ENCODE assay signal across 19 cellular contexts in genomic region chr2:42861321-42861720, GRCh38.
A peak's percentile ranks its signal among the peaks of the same experiment; 100 is the strongest.
DNase-seq lines count a peak whose midpoint lies in the region; ATAC-seq and TF ChIP-seq lines count a peak whose summit lies in the region.
"Had no signal": no experiment of that assay in that cellular context is flagged by ENCODE, and none has a peak within 500 bp of the region (broad histone marks: within the 10 kb centered on the region; RNA-seq: fewer than 3 reads in every experiment).

No MANE protein-coding gene starts in this region.

- no peaks in the 10 kb centered on the region for H3K9me3 Mint-ChIP-seq in dendritic cell treated with granulocyte-macrophage colony-stimulating factor and Interleukin-4, amounts not matched to agents 40 ng/mL and 50 ng/mL, for 4 days
- H3K9me3 Mint-ChIP-seq: GM23338 had no signal

- ATAC-seq in IMR-90 (ENCODE audit: low read depth): no peak
- ATAC-seq in GM18502 (IDR thresholded peaks at IDR 0.05; ENCODE audit: poor library complexity, unreplicated experiment): no peak
- no peak for ATAC-seq in HG03460 (IDR thresholded peaks at IDR 0.05; ENCODE audit: unreplicated experiment)
- ATAC-seq: CD8-positive, alpha-beta T cell; GM23338; K562 had no signal

- no peak overlapping the region for H3K56ac ChIP-seq in IMR-90 (ENCODE audit: extremely low read depth, insufficient read depth, low read length)

- no peak overlapping the region for H2BK20ac ChIP-seq in IMR-90 (ENCODE audit: low read depth, low read length)

- H2BK15ac ChIP-seq in IMR-90 (ENCODE audit: low read depth, low read length): no peak overlapping the region; the same call in 2 of the 3 replicates
- H2BK15ac ChIP-seq in neuronal stem cell (ENCODE audit: low read length): peak overlapping the region; percentile 23

- CTCF ChIA-PET in IMR-90 (lab: Yijun Ruan, JAX): interaction anchor here (0.6 kb wide), 1 partner anchor 48 kb away, joined by 4 read pairs; no protein-coding TSS in a partner anchor

- intact Hi-C loops in IMR-90 (cut with micrococcal nuclease): no loop called here
- intact Hi-C loops in dendritic cell treated with granulocyte-macrophage colony-stimulating factor and Interleukin-4, amounts not matched to agents 40 ng/mL and 50 ng/mL, for 4 days (cut with micrococcal nuclease): no loop called here

- H4K5ac ChIP-seq in IMR-90 (ENCODE audit: low read depth, low read length): no peak overlapping the region

- H3K18ac ChIP-seq in IMR-90 (ENCODE audit: low read depth, low read length) (no peak overlapping the region), neuronal stem cell (ENCODE audit: low read length) (no peak overlapping the region)

- H3K23ac ChIP-seq in IMR-90 (ENCODE audit: low read depth, low read length) (no peak overlapping the region), neuronal stem cell (ENCODE audit: low read depth, low read length, poor library complexity) (no peak overlapping the region)

- DNase-seq in IMR-90: no peak
- DNase-seq in neuronal stem cell (ENCODE audit: low spot score): no peak
- DNase-seq in DMS114 treated with DMSO at 0.1 percent for 48 hours (lab: John Stamatoyannopoulos, UW; ENCODE audit: unreplicated experiment): no peak
- DNase-seq in substantia nigra (lab: John Stamatoyannopoulos, UW): no peak
- DNase-seq: ACHN; BE2C; Calu3; CD8-positive, alpha-beta T cell; DMS53; DND-41; EL; HCEC 1CT had no signal

- H2AK5ac ChIP-seq in IMR-90 (ENCODE audit: low read depth, low read length): peak overlapping the region; percentile 1; the same call in 1 of the 2 replicates
- H2AK5ac ChIP-seq in neuronal stem cell (ENCODE audit: low read depth, low read length): peak overlapping the region; percentile 45

- no peaks in the 10 kb centered on the region for H3K36me3 ChIP-seq in IMR-90 (ENCODE audit: control insufficient read depth, insufficient read depth, low read length)
- H3K36me3 ChIP-seq in neuronal stem cell (replicated peaks in 1 of 2; ENCODE audit: control insufficient read depth in 2 of 2, insufficient read depth in 2 of 2, low read length in 2 of 2): no peaks in the 10 kb centered on the region
- H3K36me3 ChIP-seq: BE2C had no signal

- in situ Hi-C loops in IMR-90 (cut with MboI; ENCODE audit: low sequenced_read_pairs): no loop called here

- H3K27ac ChIP-seq in IMR-90 (ENCODE audit: insufficient read depth, low read length) (no peak overlapping the region), neuronal stem cell (replicated peaks; ENCODE audit: low read length) (no peak overlapping the region), substantia nigra (ENCODE audit: low read depth, low read length, poor library complexity, severe bottlenecking) (no peak overlapping the region)
- H3K27ac ChIP-seq: HL-60 had no signal

- WGBS in IMR-90 (ENCODE audit: extremely low coverage in 2 of 2, insufficient read length in 1 of 2), 2 experiments: no CpG with 5 or more reads among the region's 2 CpGs
- no CpG with 5 or more reads among the region's 2 CpGs for WGBS in neuronal stem cell (ENCODE audit: extremely low coverage in 2 of 2, insufficient read length in 2 of 2, insufficient replicate concordance in 1 of 2), 2 donors

- H3K14ac ChIP-seq in IMR-90 (replicated peaks; ENCODE audit: low read depth, low read length) (no peak overlapping the region), neuronal stem cell (ENCODE audit: low read length) (no peak overlapping the region)

- H3K9ac ChIP-seq in IMR-90 (ENCODE audit: low read depth, low read length) (no peak overlapping the region), neuronal stem cell (ENCODE audit: low read depth, low read length, poor library complexity) (no peak overlapping the region)

- POLR2A ChIA-PET in IMR-90 (lab: Charles Lee; ENCODE audit: unreplicated experiment): no interaction called here

- BruUV-seq in IMR-90 (replicated peaks; lab: Mats Ljungman, UMichigan): no TSS peak

- H3K4ac ChIP-seq in IMR-90 (ENCODE audit: low read depth, low read length) (no peak overlapping the region), neuronal stem cell (ENCODE audit: low read length) (no peak overlapping the region)

- H3K9me3 ChIP-seq in IMR-90 (ENCODE audit: control insufficient read depth, insufficient read depth, low read length): peaks cover 2% of the 10 kb centered on the region; the same call in 1 of the 2 replicates
- H3K9me3 ChIP-seq in neuronal stem cell (replicated peaks in 1 of 2; ENCODE audit: control insufficient read depth in 2 of 2, insufficient read depth in 1 of 2, low read depth in 1 of 2, low read length in 2 of 2): peaks cover 0 to 2% of the 10 kb centered on the region in 2 donors
- H3K9me3 ChIP-seq: BE2C had no signal

- H3K27ac Mint-ChIP-seq in dendritic cell treated with granulocyte-macrophage colony-stimulating factor and Interleukin-4, amounts not matched to agents 40 ng/mL and 50 ng/mL, for 4 days: peak overlapping the region; percentile 65
- H3K27ac Mint-ChIP-seq: CD8-positive, alpha-beta T cell; GM23338 had no signal

- dilution Hi-C loops in IMR-90 (cut with HindIII; ENCODE audit: low sequenced_read_pairs, unreplicated experiment): no loop called here

- no peak for TF ChIP-seq RAD21 in IMR-90 (IDR thresholded peaks at IDR 0.05; ENCODE audit: low read length)

- H4K91ac ChIP-seq in IMR-90 (ENCODE audit: insufficient read depth, low read depth, low read length) (no peak overlapping the region), neuronal stem cell (ENCODE audit: low read depth, low read length, poor library complexity) (no peak overlapping the region)

- H3K9me1 ChIP-seq in IMR-90 (ENCODE audit: insufficient read depth, low read length): no peaks in the 10 kb centered on the region

- H3K4me3 Mint-ChIP-seq in dendritic cell treated with granulocyte-macrophage colony-stimulating factor and Interleukin-4, amounts not matched to agents 40 ng/mL and 50 ng/mL, for 4 days: no peak overlapping the region
- H3K4me3 Mint-ChIP-seq: CD14-positive monocyte; CD8-positive, alpha-beta T cell; GM23338 had no signal

- H3K4me1 ChIP-seq in IMR-90 (ENCODE audit: control insufficient read depth, insufficient read depth, low read length) (no peaks in the 10 kb centered on the region; the same call in none of the 2 replicates), neuronal stem cell (ENCODE audit: control insufficient read depth in 2 of 2, insufficient read depth in 1 of 2, low read depth in 1 of 2, low read length in 2 of 2) (no peaks in the 10 kb centered on the region)

- H3K4me2 ChIP-seq in IMR-90 (ENCODE audit: low read depth, low read length): no peak overlapping the region
- no peak overlapping the region for H3K4me2 ChIP-seq in neuronal stem cell (ENCODE audit: insufficient read depth, low read length, poor library complexity, severe bottlenecking)
- H3K4me2 ChIP-seq: GM23338 had no signal

- no peaks in the 10 kb centered on the region for H4K20me1 ChIP-seq in IMR-90 (ENCODE audit: insufficient read depth, low read length)

- H3K36me3 Mint-ChIP-seq in dendritic cell treated with granulocyte-macrophage colony-stimulating factor and Interleukin-4, amounts not matched to agents 40 ng/mL and 50 ng/mL, for 4 days (ENCODE audit: low read depth): no peaks in the 10 kb centered on the region
- H3K36me3 Mint-ChIP-seq: CD14-positive monocyte; CD8-positive, alpha-beta T cell had no signal

- no peak for TF ChIP-seq CTCF in IMR-90 (conservative IDR thresholded peaks at IDR 0.05; ENCODE audit: low read depth, low read length)

- H2BK5ac ChIP-seq in IMR-90 (ENCODE audit: low read depth, low read length, poor library complexity, severe bottlenecking): no peak overlapping the region
- peak overlapping the region; percentile 16 for H2BK5ac ChIP-seq in neuronal stem cell (ENCODE audit: low read length)

- H3K4me1 Mint-ChIP-seq in dendritic cell treated with granulocyte-macrophage colony-stimulating factor and Interleukin-4, amounts not matched to agents 40 ng/mL and 50 ng/mL, for 4 days (ENCODE audit: low read depth): peaks cover 35% of the 10 kb centered on the region

- H2BK12ac ChIP-seq in neuronal stem cell (ENCODE audit: low read length): peak overlapping the region; percentile 1

- TF ChIP-seq POLR2A in IMR-90 (IDR thresholded peaks at IDR 0.05; ENCODE audit: low read depth, low read length): no peak

- H3K4me3 ChIP-seq in IMR-90 (ENCODE audit: insufficient read depth, low read depth, low read length): no peak overlapping the region
- no peak overlapping the region for H3K4me3 ChIP-seq in neuronal stem cell (ENCODE audit: low read length in 2 of 2)
- H3K4me3 ChIP-seq: GM23338, K562 had no signal

- H2AK9ac ChIP-seq in IMR-90 (replicated peaks; ENCODE audit: low read depth, low read length, poor library complexity): no peak overlapping the region

- H3K79me1 ChIP-seq in IMR-90 (ENCODE audit: low read depth in 1 of 2, low read length in 2 of 2): no peaks in the 10 kb centered on the region
- no peaks in the 10 kb centered on the region for H3K79me1 ChIP-seq in neuronal stem cell (ENCODE audit: low read depth, low read length)

- peaks cover 3% of the 10 kb centered on the region for H3K27me3 Mint-ChIP-seq in dendritic cell treated with granulocyte-macrophage colony-stimulating factor and Interleukin-4, amounts not matched to agents 40 ng/mL and 50 ng/mL, for 4 days

- no peak overlapping the region; the same call in 1 of the 2 replicates for H2BK120ac ChIP-seq in IMR-90 (ENCODE audit: low read depth, low read length)
- no peak overlapping the region for H2BK120ac ChIP-seq in neuronal stem cell (ENCODE audit: low read depth, low read length)

- H3K27me3 ChIP-seq in IMR-90 (ENCODE audit: control insufficient read depth, insufficient read depth, low read length) (no peaks in the 10 kb centered on the region), neuronal stem cell (ENCODE audit: control insufficient read depth in 3 of 3, insufficient read depth in 3 of 3, low read depth in 1 of 3, low read length in 3 of 3) (no peaks in the 10 kb centered on the region)
- H3K27me3 ChIP-seq: BE2C had no signal

- H4K8ac ChIP-seq in IMR-90 (ENCODE audit: low read depth in 2 of 2, low read length in 2 of 2): no peak overlapping the region
- no peak overlapping the region for H4K8ac ChIP-seq in neuronal stem cell (ENCODE audit: low read depth, low read length)

- H2AFZ ChIP-seq in IMR-90 (replicated peaks; ENCODE audit: low read length, poor library complexity) (no peak overlapping the region), neuronal stem cell (ENCODE audit: low read length) (no peak overlapping the region)
- H2AFZ ChIP-seq: GM23338 had no signal

TF ChIP-seq in IMR-90, 13 proteins besides CTCF, POLR2A, EP300 and RAD21 (continues in another document):
- TF ChIP-seq BHLHE40 (IDR thresholded peaks at IDR 0.05; ENCODE audit: low read depth, low read length): no peak
- TF ChIP-seq MAFK (IDR thresholded peaks at IDR 0.05; ENCODE audit: low read depth, low read length): no peak
- TF ChIP-seq USF2 (IDR thresholded peaks at IDR 0.05; ENCODE audit: low read depth, low read length): no peak
- no peak for TF ChIP-seq MXI1 (IDR thresholded peaks at IDR 0.05; ENCODE audit: borderline replicate concordance, low read depth, low read length)
